In the genomic region with DNA sequence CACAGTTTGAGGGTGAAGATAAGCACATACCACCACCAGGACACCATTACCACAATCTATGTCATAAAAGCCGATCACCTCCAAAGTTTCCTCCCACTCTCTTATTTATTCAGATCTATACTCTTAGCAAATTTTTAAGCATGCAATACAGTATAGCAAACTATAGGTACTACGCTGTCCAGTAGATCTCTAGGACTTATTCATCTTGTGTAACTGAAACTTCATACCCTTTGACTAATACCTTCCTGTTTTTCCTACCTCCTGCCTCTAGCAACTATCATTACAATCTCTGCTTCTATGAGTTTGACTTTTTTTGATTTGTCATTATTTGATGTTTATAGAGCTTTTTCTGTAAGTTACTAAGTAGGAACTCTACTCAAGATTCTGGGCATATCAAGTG, we compare ENCODE assay signal across 1 cellular context.
TF ChIP-seq lines count a peak whose summit lies in the region.

No MANE protein-coding gene starts in this region.

TF ChIP-seq in WTC11, 78 proteins besides CTCF, POLR2A, EP300 and RAD21 (continued from another document):
- TF ChIP-seq, protein P1, sequence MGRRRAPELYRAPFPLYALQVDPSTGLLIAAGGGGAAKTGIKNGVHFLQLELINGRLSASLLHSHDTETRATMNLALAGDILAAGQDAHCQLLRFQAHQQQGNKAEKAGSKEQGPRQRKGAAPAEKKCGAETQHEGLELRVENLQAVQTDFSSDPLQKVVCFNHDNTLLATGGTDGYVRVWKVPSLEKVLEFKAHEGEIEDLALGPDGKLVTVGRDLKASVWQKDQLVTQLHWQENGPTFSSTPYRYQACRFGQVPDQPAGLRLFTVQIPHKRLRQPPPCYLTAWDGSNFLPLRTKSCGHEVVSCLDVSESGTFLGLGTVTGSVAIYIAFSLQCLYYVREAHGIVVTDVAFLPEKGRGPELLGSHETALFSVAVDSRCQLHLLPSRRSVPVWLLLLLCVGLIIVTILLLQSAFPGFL (CRISPR knock-in tag; IDR thresholded peaks at IDR 0.05; ENCODE audit: borderline replicate concordance): no peak
